Comparison of ENCODE assay signal across 8 cellular contexts in genomic region chr6:158031445-158032353, GRCh38. TPM values are rescaled to one million over a fixed set of nuclear protein-coding genes. Genes with fewer than 3 reads are reported as not detected.
A peak's percentile ranks its signal among the peaks of the same experiment; 100 is the strongest.
DNase-seq lines count a peak whose midpoint lies in the region; ATAC-seq and TF ChIP-seq lines count a peak whose summit lies in the region.

No MANE protein-coding gene starts in this region.

- H3K4me3 ChIP-seq in CD8-positive, alpha-beta T cell (ENCODE audit: low read depth, low read length) = no peak overlapping the region
- H3K4me3 ChIP-seq in choroid plexus epithelial cell (ENCODE audit: low read depth, low read length) = no peak overlapping the region

- H3K4me1 ChIP-seq in CD8-positive, alpha-beta T cell (ENCODE audit: insufficient read depth, low read length) = peaks cover 30% of the 10 kb centered on the region

- H3K27me3 ChIP-seq in CD8-positive, alpha-beta T cell (ENCODE audit: insufficient read depth, low read length) = no peaks in the 10 kb centered on the region

- POLR2A ChIA-PET in CD8-positive, alpha-beta T cell (lab: Charles Lee) = no interaction called here

- H3K4me3 Mint-ChIP-seq in CD8-positive, alpha-beta T cell = peak overlapping the region; percentile 27
- peak overlapping the region; percentile 36 for H3K4me3 Mint-ChIP-seq in T-helper 1 cell treated with Interleukin-12 subunit alpha and Interleukin-12 subunit beta and Interleukin-4 antibody, amounts not matched to agents 30 μg/mL and 1 μg/mL, for 36 hours
- no peak overlapping the region for H3K4me3 Mint-ChIP-seq in endothelial cell (ENCODE audit: unreplicated experiment)

- H3K36me3 ChIP-seq in CD8-positive, alpha-beta T cell (ENCODE audit: insufficient read depth, low read length) = no peaks in the 10 kb centered on the region

- TF ChIP-seq CTCF in CD8-positive, alpha-beta T cell (IDR thresholded peaks at IDR 0.05) = no peak
- TF ChIP-seq CTCF in choroid plexus epithelial cell (conservative IDR thresholded peaks at IDR 0.05; ENCODE audit: low read depth, low read length) (no peak), GM13976 (IDR thresholded peaks at IDR 0.05; ENCODE audit: borderline replicate concordance, control extremely low read depth, extremely low read depth, insufficient read depth, missing control alignments) (no peak), endothelial cell (IDR thresholded peaks at IDR 0.05; ENCODE audit: unreplicated experiment) (no peak)

- CTCF ChIA-PET in CD8-positive, alpha-beta T cell (lab: Charles Lee) = interaction anchor here (1.3 to 1.7 kb wide), 2 partner anchors 10 to 48 kb away, joined by 4 to 5 read pairs; no protein-coding TSS in a partner anchor

- peaks cover 34% of the 10 kb centered on the region for H3K4me1 Mint-ChIP-seq in CD8-positive, alpha-beta T cell (ENCODE audit: low read depth)
- peaks cover 31% of the 10 kb centered on the region for H3K4me1 Mint-ChIP-seq in T-helper 1 cell treated with Interleukin-12 subunit alpha and Interleukin-12 subunit beta and Interleukin-4 antibody, amounts not matched to agents 30 μg/mL and 1 μg/mL, for 36 hours (ENCODE audit: low read depth)
- H3K4me1 Mint-ChIP-seq in endothelial cell (ENCODE audit: unreplicated experiment) = peaks cover 30% of the 10 kb centered on the region

- H3K36me3 Mint-ChIP-seq in CD8-positive, alpha-beta T cell = peaks cover 45% of the 10 kb centered on the region
- peaks cover 42% of the 10 kb centered on the region for H3K36me3 Mint-ChIP-seq in T-helper 1 cell treated with Interleukin-12 subunit alpha and Interleukin-12 subunit beta and Interleukin-4 antibody, amounts not matched to agents 30 μg/mL and 1 μg/mL, for 36 hours (ENCODE audit: low read depth)
- peaks cover 36% of the 10 kb centered on the region for H3K36me3 Mint-ChIP-seq in endothelial cell (ENCODE audit: low read depth, unreplicated experiment)

- H3K9me3 Mint-ChIP-seq in CD8-positive, alpha-beta T cell = no peaks in the 10 kb centered on the region
- H3K9me3 Mint-ChIP-seq in T-helper 1 cell treated with Interleukin-12 subunit alpha and Interleukin-12 subunit beta and Interleukin-4 antibody, amounts not matched to agents 30 μg/mL and 1 μg/mL, for 36 hours = no peaks in the 10 kb centered on the region
- H3K9me3 Mint-ChIP-seq in endothelial cell (ENCODE audit: unreplicated experiment) = no peaks in the 10 kb centered on the region

- no peaks in the 10 kb centered on the region for H3K27me3 Mint-ChIP-seq in CD8-positive, alpha-beta T cell (ENCODE audit: low read depth)
- no peaks in the 10 kb centered on the region for H3K27me3 Mint-ChIP-seq in T-helper 1 cell treated with Interleukin-12 subunit alpha and Interleukin-12 subunit beta and Interleukin-4 antibody, amounts not matched to agents 30 μg/mL and 1 μg/mL, for 36 hours (ENCODE audit: low read depth)
- peaks cover 24% of the 10 kb centered on the region for H3K27me3 Mint-ChIP-seq in endothelial cell (ENCODE audit: unreplicated experiment)

- H3K9me3 ChIP-seq in CD8-positive, alpha-beta T cell (ENCODE audit: low read length) = no peaks in the 10 kb centered on the region

- in situ Hi-C loops in GM13976 (cut with MboI; ENCODE audit: low sequenced_read_pairs, unreplicated experiment) = no loop called here

- intact Hi-C loops in CD8-positive, alpha-beta T cell (cut with DNase I, micrococcal nuclease) = no loop called here

- DNase-seq in CD8-positive, alpha-beta T cell = peak in 6 of 7 experiments; percentile 28 to 65 (median 54)
- peak; percentile 90 for DNase-seq in choroid plexus epithelial cell (ENCODE audit: low read depth)
- DNase-seq in myocyte (ENCODE audit: low read depth) = peak; percentile 97
- no peak for DNase-seq in GM13976 (ENCODE audit: low spot score)
- no peak for DNase-seq in endothelial cell (ENCODE audit: low spot score)

- peak; percentile 18 for ATAC-seq in CD8-positive, alpha-beta T cell
- ATAC-seq in HG02759 (IDR thresholded peaks at IDR 0.05; ENCODE audit: unreplicated experiment) (peak; percentile 51), GM19452 (IDR thresholded peaks at IDR 0.05; ENCODE audit: unreplicated experiment) (no peak)

- H3K27ac ChIP-seq in CD8-positive, alpha-beta T cell (ENCODE audit: low read depth, low read length) = no peak overlapping the region

- H3K27ac Mint-ChIP-seq in CD8-positive, alpha-beta T cell = peak overlapping the region; percentile 86
- peak overlapping the region; percentile 78 for H3K27ac Mint-ChIP-seq in T-helper 1 cell treated with Interleukin-12 subunit alpha and Interleukin-12 subunit beta and Interleukin-4 antibody, amounts not matched to agents 30 μg/mL and 1 μg/mL, for 36 hours
- H3K27ac Mint-ChIP-seq in endothelial cell (ENCODE audit: unreplicated experiment) = no peak overlapping the region

RNA-seq across cellular contexts. Expression of gene SYNJ2, which starts 50.0 kb away (rescaled TPM):
- total RNA-seq in CD8-positive, alpha-beta T cell = 10 to 100 TPM; 28.4 to 29.5 TPM
- total RNA-seq in myocyte = 11.4 and 14.2 TPM in 2 replicates
- 18.1 TPM for polyA plus RNA-seq in myocyte (2012)
- total RNA-seq in endothelial cell (ENCODE audit: unreplicated experiment) = 33.7 TPM

Comparison
In these comparisons a context has a peak if more than half of its experiments do, and no peak if none do; other contexts are left out.
1. DNase-seq: peak in CD8-positive, alpha-beta T cell (6 of 7), choroid plexus epithelial cell (single experiment) and myocyte (single experiment); none in GM13976 (single experiment) and endothelial cell (single experiment).